Comparison of ENCODE assay signal across 17 cellular contexts in genomic region chr2:238344035-238344434, GRCh38. TPM values are rescaled to one million over a fixed set of nuclear protein-coding genes. Genes with fewer than 3 reads are reported as not detected.
DNase-seq lines count a peak whose midpoint lies in the region; ATAC-seq and TF ChIP-seq lines count a peak whose summit lies in the region.
"Had no signal": no experiment of that assay in that cellular context is flagged by ENCODE, and none has a peak within 500 bp of the region (broad histone marks: within the 10 kb centered on the region; RNA-seq: fewer than 3 reads in every experiment).

No MANE protein-coding gene starts in this region.

- H3K4me3 Mint-ChIP-seq in mesothelial cell of epicardium (no peak overlapping the region), progenitor cell of endocrine pancreas (ENCODE audit: low read depth) (no peak overlapping the region)
- no peak overlapping the region for H3K4me3 Mint-ChIP-seq in activated naive CD4-positive, alpha-beta T cell treated with anti-CD3 and anti-CD28 coated beads, Interleukin-2, amount 10 ng/mL, durations not matched to agents 7 days and 5 days
- H3K4me3 Mint-ChIP-seq in activated CD8-positive, alpha-beta T cell treated with anti-CD3 and anti-CD28 coated beads, Interleukin-2, amount 10 ng/mL, durations not matched to agents 7 days and 5 days: no peak overlapping the region
- H3K4me3 Mint-ChIP-seq: CD4-positive, CD25-positive, alpha-beta regulatory T cell; CD8-positive, alpha-beta T cell had no signal

- H3K9me3 Mint-ChIP-seq in mesothelial cell of epicardium: no peaks in the 10 kb centered on the region
- H3K9me3 Mint-ChIP-seq in progenitor cell of endocrine pancreas (ENCODE audit: low read depth): no peaks in the 10 kb centered on the region
- H3K9me3 Mint-ChIP-seq in activated naive CD4-positive, alpha-beta T cell treated with anti-CD3 and anti-CD28 coated beads, Interleukin-2, amount 10 ng/mL, durations not matched to agents 7 days and 5 days: no peaks in the 10 kb centered on the region
- H3K9me3 Mint-ChIP-seq in activated CD8-positive, alpha-beta T cell treated with anti-CD3 and anti-CD28 coated beads, Interleukin-2, amount 10 ng/mL, durations not matched to agents 7 days and 5 days (ENCODE audit: insufficient read depth): no peaks in the 10 kb centered on the region
- H3K9me3 Mint-ChIP-seq: CD4-positive, CD25-positive, alpha-beta regulatory T cell; CD8-positive, alpha-beta T cell had no signal

- H3K4me1 Mint-ChIP-seq in mesothelial cell of epicardium (peaks cover 7% of the 10 kb centered on the region), progenitor cell of endocrine pancreas (ENCODE audit: low read depth) (peaks cover 2% of the 10 kb centered on the region)
- peaks cover 7% of the 10 kb centered on the region for H3K4me1 Mint-ChIP-seq in activated naive CD4-positive, alpha-beta T cell treated with anti-CD3 and anti-CD28 coated beads, Interleukin-2, amount 10 ng/mL, durations not matched to agents 7 days and 5 days
- peaks cover 7% of the 10 kb centered on the region for H3K4me1 Mint-ChIP-seq in activated CD8-positive, alpha-beta T cell treated with anti-CD3 and anti-CD28 coated beads, Interleukin-2, amount 10 ng/mL, durations not matched to agents 7 days and 5 days (ENCODE audit: low read depth)
- H3K4me1 Mint-ChIP-seq: CD4-positive, CD25-positive, alpha-beta regulatory T cell had no signal

- H3K36me3 Mint-ChIP-seq in mesothelial cell of epicardium: peaks cover 5% of the 10 kb centered on the region
- peaks cover 3% of the 10 kb centered on the region for H3K36me3 Mint-ChIP-seq in progenitor cell of endocrine pancreas (ENCODE audit: insufficient read depth)
- H3K36me3 Mint-ChIP-seq in activated naive CD4-positive, alpha-beta T cell treated with anti-CD3 and anti-CD28 coated beads, Interleukin-2, amount 10 ng/mL, durations not matched to agents 7 days and 5 days: no peaks in the 10 kb centered on the region
- no peaks in the 10 kb centered on the region for H3K36me3 Mint-ChIP-seq in activated CD8-positive, alpha-beta T cell treated with anti-CD3 and anti-CD28 coated beads, Interleukin-2, amount 10 ng/mL, durations not matched to agents 7 days and 5 days (ENCODE audit: low read depth)

- no peak overlapping the region for H3K4me3 ChIP-seq in choroid plexus epithelial cell (ENCODE audit: low read depth, low read length)
- H3K4me3 ChIP-seq: A549 had no signal

- DNase-seq in amniotic epithelial cell (ENCODE audit: low read depth): peak; percentile 64
- DNase-seq in choroid plexus epithelial cell (ENCODE audit: low read depth): peak; percentile 18
- no peak for DNase-seq in mesothelial cell of epicardium (ENCODE audit: low spot score in 2 of 2, unreplicated experiment in 2 of 2)
- no peak for DNase-seq in progenitor cell of endocrine pancreas (ENCODE audit: low spot score, unreplicated experiment)
- no peak for DNase-seq in activated naive CD4-positive, alpha-beta T cell treated with anti-CD3 and anti-CD28 coated beads, Interleukin-2, amount 10 ng/mL, durations not matched to agents 7 days and 5 days
- no peak for DNase-seq in activated CD8-positive, alpha-beta T cell treated with anti-CD3 and anti-CD28 coated beads, Interleukin-2, amount 10 ng/mL, durations not matched to agents 7 days and 5 days
- DNase-seq: 8988T; C1 segment of cervical spinal cord; Caco-2; CD4-positive, CD25-positive, alpha-beta regulatory T cell; CD8-positive, alpha-beta T cell; DMS153; DND-41; H7; HCEC 1CT had no signal

- H3K27me3 Mint-ChIP-seq in mesothelial cell of epicardium (ENCODE audit: low read depth) (no peaks in the 10 kb centered on the region), progenitor cell of endocrine pancreas (no peaks in the 10 kb centered on the region)
- no peaks in the 10 kb centered on the region for H3K27me3 Mint-ChIP-seq in activated naive CD4-positive, alpha-beta T cell treated with anti-CD3 and anti-CD28 coated beads, Interleukin-2, amount 10 ng/mL, durations not matched to agents 7 days and 5 days
- H3K27me3 Mint-ChIP-seq in activated CD8-positive, alpha-beta T cell treated with anti-CD3 and anti-CD28 coated beads, Interleukin-2, amount 10 ng/mL, durations not matched to agents 7 days and 5 days (ENCODE audit: low read depth): no peaks in the 10 kb centered on the region
- H3K27me3 Mint-ChIP-seq: CD4-positive, CD25-positive, alpha-beta regulatory T cell had no signal

- TF ChIP-seq CTCF in choroid plexus epithelial cell (conservative IDR thresholded peaks at IDR 0.05; ENCODE audit: low read depth, low read length) (no peak), mesothelial cell of epicardium (IDR thresholded peaks at IDR 0.05; ENCODE audit: unreplicated experiment) (no peak), progenitor cell of endocrine pancreas (IDR thresholded peaks at IDR 0.05; ENCODE audit: unreplicated experiment) (no peak)

- CTCF ChIA-PET in activated naive CD4-positive, alpha-beta T cell treated with anti-CD3 and anti-CD28 coated beads, Interleukin-2, amount 10 ng/mL, durations not matched to agents 7 days and 5 days (lab: Charles Lee): interaction anchor here (0.6 kb wide), 1 partner anchor 9 kb away, joined by 3 read pairs; no protein-coding TSS in a partner anchor
- CTCF ChIA-PET in activated CD8-positive, alpha-beta T cell treated with anti-CD3 and anti-CD28 coated beads, Interleukin-2, amount 10 ng/mL, durations not matched to agents 7 days and 5 days (lab: Charles Lee): no interaction called here

- H3K27ac Mint-ChIP-seq in mesothelial cell of epicardium (peak overlapping the region; percentile 92), progenitor cell of endocrine pancreas (peak overlapping the region; percentile 64)
- H3K27ac Mint-ChIP-seq in activated naive CD4-positive, alpha-beta T cell treated with anti-CD3 and anti-CD28 coated beads, Interleukin-2, amount 10 ng/mL, durations not matched to agents 7 days and 5 days: no peak overlapping the region
- no peak overlapping the region for H3K27ac Mint-ChIP-seq in activated CD8-positive, alpha-beta T cell treated with anti-CD3 and anti-CD28 coated beads, Interleukin-2, amount 10 ng/mL, durations not matched to agents 7 days and 5 days
- H3K27ac Mint-ChIP-seq: CD4-positive, CD25-positive, alpha-beta regulatory T cell; CD8-positive, alpha-beta T cell had no signal

- ATAC-seq in GM19328 (IDR thresholded peaks at IDR 0.05; ENCODE audit: unreplicated experiment): no peak
- no peak for ATAC-seq in activated CD8-positive, alpha-beta T cell treated with anti-CD3 and anti-CD28 coated beads, Interleukin-2, amount 10 ng/mL, durations not matched to agents 7 days and 5 days
- ATAC-seq: A549; CD8-positive, alpha-beta T cell had no signal

- POLR2A ChIA-PET in activated CD8-positive, alpha-beta T cell treated with anti-CD3 and anti-CD28 coated beads, Interleukin-2, amount 10 ng/mL, durations not matched to agents 7 days and 5 days (lab: Charles Lee): no interaction called here

RNA-seq across cellular contexts. Expression of gene TRAF3IP1, which starts 23.7 kb away (rescaled TPM):
- total RNA-seq in mesothelial cell of epicardium (17.5 to 23.2 TPM (median 21.4 TPM) in 3 replicates), progenitor cell of endocrine pancreas (26.1 and 27.0 TPM in 2 replicates)
- 1 to 10 TPM; 7.1 to 7.5 TPM for total RNA-seq in activated CD8-positive, alpha-beta T cell treated with anti-CD3 and anti-CD28 coated beads, Interleukin-2, amount 10 ng/mL, durations not matched to agents 7 days and 5 days

RNA-seq across cellular contexts. Expression of gene PER2, which starts 55.6 kb away (rescaled TPM):
- 11.4 to 12.7 TPM (median 11.7 TPM) in 3 replicates for total RNA-seq in mesothelial cell of epicardium
- total RNA-seq in progenitor cell of endocrine pancreas: 14.3 and 20.2 TPM in 2 replicates
- 10 to 100 TPM; 14.6 to 17.6 TPM for total RNA-seq in activated CD8-positive, alpha-beta T cell treated with anti-CD3 and anti-CD28 coated beads, Interleukin-2, amount 10 ng/mL, durations not matched to agents 7 days and 5 days

Comparison
In these comparisons a context has a peak if more than half of its experiments do, and no peak if none do; other contexts are left out.
1. DNase-seq: peak in amniotic epithelial cell (single experiment) and choroid plexus epithelial cell (single experiment); none in mesothelial cell of epicardium (0 of 2), progenitor cell of endocrine pancreas (single experiment), activated naive CD4-positive, alpha-beta T cell treated with anti-CD3 and anti-CD28 coated beads, Interleukin-2, amount 10 ng/mL, durations not matched to agents 7 days and 5 days (single experiment) and activated CD8-positive, alpha-beta T cell treated with anti-CD3 and anti-CD28 coated beads, Interleukin-2, amount 10 ng/mL, durations not matched to agents 7 days and 5 days (single experiment).
2. H3K27ac Mint-ChIP-seq: peak in mesothelial cell of epicardium (single experiment) and progenitor cell of endocrine pancreas (single experiment); none in activated naive CD4-positive, alpha-beta T cell treated with anti-CD3 and anti-CD28 coated beads, Interleukin-2, amount 10 ng/mL, durations not matched to agents 7 days and 5 days (single experiment) and activated CD8-positive, alpha-beta T cell treated with anti-CD3 and anti-CD28 coated beads, Interleukin-2, amount 10 ng/mL, durations not matched to agents 7 days and 5 days (single experiment).